In genomic region chr12:88854260-88854659, GRCh38 we compare ENCODE assay signal across 13 cellular contexts.
DNase-seq lines count a peak whose midpoint lies in the region; ATAC-seq, FAIRE-seq and TF ChIP-seq lines count a peak whose summit lies in the region.
"Had no signal": no experiment of that assay in that cellular context is flagged by ENCODE, and none has a peak within 500 bp of the region (broad histone marks: within the 10 kb centered on the region; RNA-seq: fewer than 3 reads in every experiment).

No MANE protein-coding gene starts in this region.

- H3K27me3 Mint-ChIP-seq in nephron progenitor cell (ENCODE audit: low read depth, poor library complexity): no peaks in the 10 kb centered on the region
- H3K27me3 Mint-ChIP-seq: activated CD4-positive, alpha-beta memory T cell treated with anti-CD3 and anti-CD28 coated beads, Interleukin-2, amount 10 ng/mL, durations not matched to agents 7 days and 5 days; activated naive CD4-positive, alpha-beta T cell treated with anti-CD3 and anti-CD28 coated beads, Interleukin-2, amount 50 U/mL, for 24 hours had no signal

- no peak overlapping the region for H2BK12ac ChIP-seq in mesenchymal stem cell (ENCODE audit: low read length in 2 of 2)

- 0 out of 2 replicates have a peak overlapping the region, but pooled peaks have one; percentile 67 for H3K14ac ChIP-seq in IMR-90 (replicated peaks; ENCODE audit: low read depth, low read length)
- H3K14ac ChIP-seq in mesenchymal stem cell (ENCODE audit: low read length in 2 of 2): no peak overlapping the region

- no peaks in the 10 kb centered on the region for H3K4me1 Mint-ChIP-seq in nephron progenitor cell
- H3K4me1 Mint-ChIP-seq: activated CD4-positive, alpha-beta memory T cell treated with anti-CD3 and anti-CD28 coated beads, Interleukin-2, amount 10 ng/mL, durations not matched to agents 7 days and 5 days; activated naive CD4-positive, alpha-beta T cell treated with anti-CD3 and anti-CD28 coated beads, Interleukin-2, amount 50 U/mL, for 24 hours had no signal

- no TSS peak for BruUV-seq in IMR-90 (replicated peaks; lab: Mats Ljungman, UMichigan)

- peak overlapping the region; percentile 28; the same call in 1 of the 2 replicates for H3K23ac ChIP-seq in IMR-90 (ENCODE audit: low read depth, low read length)
- no peak overlapping the region for H3K23ac ChIP-seq in mesenchymal stem cell (ENCODE audit: low read length in 2 of 2)

- CTCF ChIA-PET in IMR-90 (lab: Yijun Ruan, JAX): no interaction called here

- H3K36me3 ChIP-seq in IMR-90 (ENCODE audit: control insufficient read depth, insufficient read depth, low read length) (no peaks in the 10 kb centered on the region), bronchial epithelial cell (ENCODE audit: control insufficient read depth, insufficient read depth, low read length) (no peaks in the 10 kb centered on the region), mesenchymal stem cell (ENCODE audit: control insufficient read depth in 1 of 2, insufficient read depth in 2 of 2, low read depth in 1 of 2, low read length in 2 of 2) (no peaks in the 10 kb centered on the region)
- H3K36me3 ChIP-seq: tibial nerve had no signal

- peak overlapping the region; percentile 41; the same call in 1 of the 2 replicates for H2BK20ac ChIP-seq in IMR-90 (ENCODE audit: low read depth, low read length)

- no peak for TF ChIP-seq RAD21 in IMR-90 (IDR thresholded peaks at IDR 0.05; ENCODE audit: low read length)

- no peak overlapping the region for H4K91ac ChIP-seq in IMR-90 (ENCODE audit: insufficient read depth, low read depth, low read length)
- no peak overlapping the region for H4K91ac ChIP-seq in mesenchymal stem cell (ENCODE audit: low read length)

- POLR2A ChIA-PET in IMR-90 (lab: Charles Lee; ENCODE audit: unreplicated experiment): no interaction called here

- H2BK5ac ChIP-seq in IMR-90 (ENCODE audit: low read depth, low read length, poor library complexity, severe bottlenecking) (peak overlapping the region; percentile 94), mesenchymal stem cell (ENCODE audit: low read depth, low read length, poor library complexity, severe bottlenecking) (no peak overlapping the region)

- TF ChIP-seq POLR2A in IMR-90 (IDR thresholded peaks at IDR 0.05; ENCODE audit: low read depth, low read length): no peak

- no peaks in the 10 kb centered on the region for H4K20me1 ChIP-seq in IMR-90 (ENCODE audit: insufficient read depth, low read length)

- H2BK15ac ChIP-seq in IMR-90 (ENCODE audit: low read depth, low read length) (no peak overlapping the region), mesenchymal stem cell (ENCODE audit: low read depth, poor library complexity, severe bottlenecking) (no peak overlapping the region)

- no peaks in the 10 kb centered on the region for H3K79me1 ChIP-seq in IMR-90 (ENCODE audit: low read depth in 1 of 2, low read length in 2 of 2)
- H3K79me1 ChIP-seq in mesenchymal stem cell (replicated peaks; ENCODE audit: low read length, poor library complexity, severe bottlenecking): no peaks in the 10 kb centered on the region

- H3K18ac ChIP-seq in IMR-90 (ENCODE audit: low read depth, low read length): peak overlapping the region; percentile 71; the same call in 1 of the 2 replicates
- no peak overlapping the region for H3K18ac ChIP-seq in mesenchymal stem cell (ENCODE audit: low read depth in 1 of 2, low read length in 2 of 2)

- H3K9me3 Mint-ChIP-seq in nephron progenitor cell: peaks cover 15% of the 10 kb centered on the region
- H3K9me3 Mint-ChIP-seq: activated CD4-positive, alpha-beta memory T cell treated with anti-CD3 and anti-CD28 coated beads, Interleukin-2, amount 10 ng/mL, durations not matched to agents 7 days and 5 days had no signal

- in situ Hi-C loops in IMR-90 (cut with MboI; ENCODE audit: low sequenced_read_pairs): no loop called here

- no peak overlapping the region for H3K27ac Mint-ChIP-seq in nephron progenitor cell
- H3K27ac Mint-ChIP-seq: activated CD4-positive, alpha-beta memory T cell treated with anti-CD3 and anti-CD28 coated beads, Interleukin-2, amount 10 ng/mL, durations not matched to agents 7 days and 5 days; activated naive CD4-positive, alpha-beta T cell treated with anti-CD3 and anti-CD28 coated beads, Interleukin-2, amount 50 U/mL, for 24 hours had no signal

- DNase-seq in AG20443 (ENCODE audit: low spot score) (peak; percentile 62), IMR-90 (peak; percentile 85), bronchial epithelial cell (ENCODE audit: low read depth) (peak; percentile 96), mesenchymal stem cell (peak; percentile 48), NCI-H1417 treated with DMSO at 0.1 percent for 48 hours (lab: John Stamatoyannopoulos, UW) (no peak), D341Med (ENCODE audit: low spot score) (no peak), nephron progenitor cell (no peak)
- DNase-seq: activated CD4-positive, alpha-beta memory T cell treated with anti-CD3 and anti-CD28 coated beads, Interleukin-2, amount 10 ng/mL, durations not matched to agents 7 days and 5 days; effector memory CD4-positive, alpha-beta T cell; T-helper 2 cell had no signal

- H3K4me2 ChIP-seq in IMR-90 (ENCODE audit: low read depth, low read length): peak overlapping the region; percentile 66; the same call in 1 of the 2 replicates
- no peak overlapping the region for H3K4me2 ChIP-seq in mesenchymal stem cell (ENCODE audit: low read length, poor library complexity, severe bottlenecking)

- no peak overlapping the region for H4K5ac ChIP-seq in IMR-90 (ENCODE audit: low read depth, low read length)

- H3K9me3 ChIP-seq in IMR-90 (ENCODE audit: control insufficient read depth, insufficient read depth, low read length): no peaks in the 10 kb centered on the region
- H3K9me3 ChIP-seq in mesenchymal stem cell (ENCODE audit: control insufficient read depth, low read length): no peaks in the 10 kb centered on the region

- peak; percentile 55 for FAIRE-seq in bronchial epithelial cell (lab: Jason Lieb, UNC)

- H3K27ac ChIP-seq in IMR-90 (ENCODE audit: insufficient read depth, low read length) (peak overlapping the region; percentile 65), mesenchymal stem cell (ENCODE audit: low read length, poor library complexity, severe bottlenecking) (peak overlapping the region; percentile 90)
- H3K27ac ChIP-seq: tibial nerve had no signal

- H2AFZ ChIP-seq in IMR-90 (replicated peaks; ENCODE audit: low read length, poor library complexity) (no peak overlapping the region), mesenchymal stem cell (ENCODE audit: low read depth, low read length) (no peak overlapping the region)

- H3K4ac ChIP-seq in IMR-90 (ENCODE audit: low read depth, low read length) (peak overlapping the region; percentile 64; the same call in 1 of the 2 replicates), mesenchymal stem cell (ENCODE audit: low read depth in 1 of 2, low read length in 2 of 2) (no peak overlapping the region)

- H3K9ac ChIP-seq in IMR-90 (ENCODE audit: low read depth, low read length) (no peak overlapping the region), mesenchymal stem cell (ENCODE audit: low read length) (no peak overlapping the region)

- H3K27me3 ChIP-seq in IMR-90 (ENCODE audit: control insufficient read depth, insufficient read depth, low read length) (no peaks in the 10 kb centered on the region), bronchial epithelial cell (ENCODE audit: control insufficient read depth, insufficient read depth, low read length) (no peaks in the 10 kb centered on the region), mesenchymal stem cell (ENCODE audit: control insufficient read depth in 1 of 2, insufficient read depth in 1 of 2, low read length in 2 of 2) (no peaks in the 10 kb centered on the region)
- H3K27me3 ChIP-seq: tibial nerve had no signal

- H4K8ac ChIP-seq in IMR-90 (ENCODE audit: low read depth in 2 of 2, low read length in 2 of 2) (peak overlapping the region; percentile 28 to 84; a peak in 2 of 4 replicates), mesenchymal stem cell (ENCODE audit: low read length) (no peak overlapping the region)

- no peaks in the 10 kb centered on the region for H3K36me3 Mint-ChIP-seq in nephron progenitor cell (ENCODE audit: low read depth)
- H3K36me3 Mint-ChIP-seq: activated naive CD4-positive, alpha-beta T cell treated with anti-CD3 and anti-CD28 coated beads, Interleukin-2, amount 50 U/mL, for 24 hours had no signal

- no peak overlapping the region for H2AK9ac ChIP-seq in IMR-90 (replicated peaks; ENCODE audit: low read depth, low read length, poor library complexity)

- dilution Hi-C loops in IMR-90 (cut with HindIII; ENCODE audit: low sequenced_read_pairs, unreplicated experiment): no loop called here

- H3K9me1 ChIP-seq in IMR-90 (ENCODE audit: insufficient read depth, low read length): no peaks in the 10 kb centered on the region

- no peak overlapping the region for H3K4me3 Mint-ChIP-seq in nephron progenitor cell
- H3K4me3 Mint-ChIP-seq: activated CD4-positive, alpha-beta memory T cell treated with anti-CD3 and anti-CD28 coated beads, Interleukin-2, amount 10 ng/mL, durations not matched to agents 7 days and 5 days; activated naive CD4-positive, alpha-beta T cell treated with anti-CD3 and anti-CD28 coated beads, Interleukin-2, amount 50 U/mL, for 24 hours had no signal

- intact Hi-C loops in IMR-90 (cut with micrococcal nuclease): no loop called here

- H2BK120ac ChIP-seq in IMR-90 (ENCODE audit: low read depth, low read length) (peak overlapping the region; percentile 62; the same call in 1 of the 2 replicates), mesenchymal stem cell (ENCODE audit: low read depth, low read length) (no peak overlapping the region)

- H3K56ac ChIP-seq in IMR-90 (ENCODE audit: extremely low read depth, insufficient read depth, low read length): no peak overlapping the region

- ATAC-seq in IMR-90 (ENCODE audit: low read depth): peak; percentile 93
- no peak for ATAC-seq in GM21423 (IDR thresholded peaks at IDR 0.05; ENCODE audit: unreplicated experiment)

- no peak for TF ChIP-seq CTCF in IMR-90 (conservative IDR thresholded peaks at IDR 0.05; ENCODE audit: low read depth, low read length)
- no peak for TF ChIP-seq CTCF in bronchial epithelial cell (IDR thresholded peaks at IDR 0.05; ENCODE audit: insufficient read depth, low read length, severe bottlenecking)
- TF ChIP-seq CTCF in nephron progenitor cell (IDR thresholded peaks at IDR 0.05): no peak

- H3K4me1 ChIP-seq in IMR-90 (ENCODE audit: control insufficient read depth, insufficient read depth, low read length) (peaks cover 5% of the 10 kb centered on the region; the same call in 1 of the 2 replicates), mesenchymal stem cell (ENCODE audit: control insufficient read depth, insufficient read depth, low read depth, low read length) (peaks cover 2% of the 10 kb centered on the region)
- H3K4me1 ChIP-seq: tibial nerve had no signal

- H3K4me3 ChIP-seq in IMR-90 (ENCODE audit: insufficient read depth, low read depth, low read length) (no peak overlapping the region), bronchial epithelial cell (ENCODE audit: low read depth, low read length) (no peak overlapping the region), mesenchymal stem cell (ENCODE audit: insufficient read depth in 1 of 2, low read depth in 1 of 2, low read length in 2 of 2) (no peak overlapping the region)
- H3K4me3 ChIP-seq: tibial nerve had no signal

- WGBS in IMR-90 (ENCODE audit: extremely low coverage in 2 of 2, insufficient read length in 1 of 2), 2 experiments: no CpG with 5 or more reads among the region's 1 CpG
- WGBS in mesenchymal stem cell: 11% methylated on average over 1 of the region's 1 CpG

- H2AK5ac ChIP-seq in IMR-90 (ENCODE audit: low read depth, low read length) (no peak overlapping the region), mesenchymal stem cell (ENCODE audit: low read length, severe bottlenecking) (no peak overlapping the region)

Comparison
In these comparisons a context has a peak if more than half of its experiments do, and no peak if none do; other contexts are left out.
1. DNase-seq: peak in AG20443 (single experiment), IMR-90 (single experiment), bronchial epithelial cell (single experiment) and mesenchymal stem cell (single experiment); none in NCI-H1417 treated with DMSO at 0.1 percent for 48 hours (single experiment), D341Med (single experiment) and nephron progenitor cell (single experiment).